ENCODE assay signal across 8 cellular contexts in genomic region chr10:95561200-95562177, GRCh38. TPM values are rescaled to one million over a fixed set of nuclear protein-coding genes. Genes with fewer than 3 reads are reported as not detected.
DNase-seq lines count a peak whose midpoint lies in the region; ATAC-seq and TF ChIP-seq lines count a peak whose summit lies in the region.

TSS of gene SORBS1 (minus strand) at chr10:95561371. CDS start at chr10:95441135, 120,236 bp downstream.

- H3K4me3 Mint-ChIP-seq in activated T-helper 2 cell treated with anti-CD3 and anti-CD28 coated beads, Interferon-gamma antibody, Interleukin-2, Interleukin-4, amounts not matched to agents 10 μg/mL and 5 μg/mL and 100 μg/mL, durations not matched to agents 14 hours and 24 hours and 36 hours (ENCODE audit: low read depth) = peak within 1 kb of the TSS; percentile 97
- H3K4me3 Mint-ChIP-seq in naive thymus-derived CD8-positive, alpha-beta T cell = peak within 1 kb of the TSS; percentile 98 to 100 (median 99)
- peak within 1 kb of the TSS; percentile 89 for H3K4me3 Mint-ChIP-seq in stimulated activated memory B cell treated with anti-CD40 and anti-IgM and Interleukin-4, amounts not matched to agents 10 μg/mL and 1 μg/mL and 100 μg/mL, for 72 hours

- intact Hi-C loops in activated T-helper 2 cell treated with anti-CD3 and anti-CD28 coated beads, Interferon-gamma antibody, Interleukin-2, Interleukin-4, amounts not matched to agents 10 μg/mL and 5 μg/mL and 100 μg/mL, durations not matched to agents 14 hours and 24 hours and 36 hours (cut with micrococcal nuclease) = loop anchor here (1.0 kb wide), 1 partner anchor 133 kb away; no protein-coding TSS in a partner anchor

- TF ChIP-seq CTCF in DOHH2 (IDR thresholded peaks at IDR 0.05; ENCODE audit: low read depth, low read length, poor library complexity, severe bottlenecking) (no peak), LNCaP clone FGC (IDR thresholded peaks at IDR 0.05; ENCODE audit: control insufficient read depth, extremely low read depth, insufficient read depth) (no peak), fibroblast of mammary gland (conservative IDR thresholded peaks at IDR 0.05; ENCODE audit: control insufficient read depth, insufficient read depth, low read depth, low read length) (no peak)

- peak; percentile 95 for DNase-seq in H4 (ENCODE audit: low spot score)
- DNase-seq in LNCaP clone FGC (ENCODE audit: low read depth) = peak; percentile 88
- DNase-seq in RPMI7951 (ENCODE audit: low read depth) = peak; percentile 95
- peak; percentile 88 for DNase-seq in activated T-helper 2 cell treated with anti-CD3 and anti-CD28 coated beads, Interferon-gamma antibody, Interleukin-2, Interleukin-4, amounts not matched to agents 10 μg/mL and 5 μg/mL and 100 μg/mL, durations not matched to agents 14 hours and 24 hours and 36 hours (ENCODE audit: low spot score)
- DNase-seq in fibroblast of mammary gland (ENCODE audit: low read depth) = peak; percentile 88
- peak; percentile 78 to 93 (median 83) for DNase-seq in naive thymus-derived CD8-positive, alpha-beta T cell

- H3K9me2 ChIP-seq in DOHH2 (replicated peaks; ENCODE audit: control insufficient read depth, low read length) = no peaks in the 10 kb centered on the region

- H3K9me3 ChIP-seq in DOHH2 (ENCODE audit: control insufficient read depth, insufficient read depth, low read length) = no peaks in the 10 kb centered on the region

- H3K4me2 ChIP-seq in DOHH2 (ENCODE audit: low read length) = peak within 1 kb of the TSS; percentile 89

- ATAC-seq in naive thymus-derived CD8-positive, alpha-beta T cell = peak; percentile 97 to 98
- peak; percentile 99 for ATAC-seq in stimulated activated memory B cell treated with anti-CD40 and anti-IgM and Interleukin-4, amounts not matched to agents 10 μg/mL and 1 μg/mL and 100 μg/mL, for 72 hours

- POLR2A ChIA-PET in naive thymus-derived CD8-positive, alpha-beta T cell (lab: Charles Lee) = interaction anchor here (0.5 kb wide), 1 partner anchor 291 kb away, joined by 4 read pairs; no protein-coding TSS in a partner anchor

- no peaks in the 10 kb centered on the region for H3K36me3 ChIP-seq in DOHH2 (ENCODE audit: control insufficient read depth, low read length)

- H3K27ac ChIP-seq in DOHH2 (ENCODE audit: low read depth, low read length) = no peak within 1 kb of the TSS

- H3K36me3 Mint-ChIP-seq in activated T-helper 2 cell treated with anti-CD3 and anti-CD28 coated beads, Interferon-gamma antibody, Interleukin-2, Interleukin-4, amounts not matched to agents 10 μg/mL and 5 μg/mL and 100 μg/mL, durations not matched to agents 14 hours and 24 hours and 36 hours (ENCODE audit: low read depth) = no peaks in the 10 kb centered on the region
- H3K36me3 Mint-ChIP-seq in naive thymus-derived CD8-positive, alpha-beta T cell = no peaks in the 10 kb centered on the region
- no peaks in the 10 kb centered on the region for H3K36me3 Mint-ChIP-seq in stimulated activated memory B cell treated with anti-CD40 and anti-IgM and Interleukin-4, amounts not matched to agents 10 μg/mL and 1 μg/mL and 100 μg/mL, for 72 hours

- H3K27me3 ChIP-seq in DOHH2 (ENCODE audit: control insufficient read depth, low read length) = peaks cover 55% of the 10 kb centered on the region

- H3K27ac Mint-ChIP-seq in activated T-helper 2 cell treated with anti-CD3 and anti-CD28 coated beads, Interferon-gamma antibody, Interleukin-2, Interleukin-4, amounts not matched to agents 10 μg/mL and 5 μg/mL and 100 μg/mL, durations not matched to agents 14 hours and 24 hours and 36 hours = peak within 1 kb of the TSS; percentile 78
- H3K27ac Mint-ChIP-seq in naive thymus-derived CD8-positive, alpha-beta T cell = peak within 1 kb of the TSS; percentile 83 to 97 (median 94)
- peak within 1 kb of the TSS; percentile 14 for H3K27ac Mint-ChIP-seq in stimulated activated memory B cell treated with anti-CD40 and anti-IgM and Interleukin-4, amounts not matched to agents 10 μg/mL and 1 μg/mL and 100 μg/mL, for 72 hours

- H3K27me3 Mint-ChIP-seq in activated T-helper 2 cell treated with anti-CD3 and anti-CD28 coated beads, Interferon-gamma antibody, Interleukin-2, Interleukin-4, amounts not matched to agents 10 μg/mL and 5 μg/mL and 100 μg/mL, durations not matched to agents 14 hours and 24 hours and 36 hours (ENCODE audit: low read depth) = peaks cover 59% of the 10 kb centered on the region
- peaks cover 0 to 12% (median 4%) of the 10 kb centered on the region in 5 donors for H3K27me3 Mint-ChIP-seq in naive thymus-derived CD8-positive, alpha-beta T cell
- peaks cover 7% of the 10 kb centered on the region for H3K27me3 Mint-ChIP-seq in stimulated activated memory B cell treated with anti-CD40 and anti-IgM and Interleukin-4, amounts not matched to agents 10 μg/mL and 1 μg/mL and 100 μg/mL, for 72 hours

- peaks cover 14% of the 10 kb centered on the region for H3K4me1 Mint-ChIP-seq in activated T-helper 2 cell treated with anti-CD3 and anti-CD28 coated beads, Interferon-gamma antibody, Interleukin-2, Interleukin-4, amounts not matched to agents 10 μg/mL and 5 μg/mL and 100 μg/mL, durations not matched to agents 14 hours and 24 hours and 36 hours (ENCODE audit: low read depth)
- H3K4me1 Mint-ChIP-seq in naive thymus-derived CD8-positive, alpha-beta T cell = peaks cover 11 to 18% (median 13%) of the 10 kb centered on the region in 4 donors
- no peaks in the 10 kb centered on the region for H3K4me1 Mint-ChIP-seq in stimulated activated memory B cell treated with anti-CD40 and anti-IgM and Interleukin-4, amounts not matched to agents 10 μg/mL and 1 μg/mL and 100 μg/mL, for 72 hours

- H3F3A ChIP-seq in DOHH2 (ENCODE audit: control insufficient read depth, insufficient read depth) = no peaks in the 10 kb centered on the region

- H3K4me3 ChIP-seq in DOHH2 (ENCODE audit: low read length) = peak within 1 kb of the TSS; percentile 75
- peak within 1 kb of the TSS; percentile 87 for H3K4me3 ChIP-seq in LNCaP clone FGC (ENCODE audit: low read depth, low read length)
- H3K4me3 ChIP-seq in fibroblast of mammary gland (ENCODE audit: control insufficient read depth, low read depth, low read length) = peak within 1 kb of the TSS; percentile 70

- H3K79me2 ChIP-seq in DOHH2 (ENCODE audit: control insufficient read depth, low read length) = no peaks in the 10 kb centered on the region

- H4K20me1 ChIP-seq in DOHH2 (ENCODE audit: control insufficient read depth, insufficient read depth, low read depth, low read length) = no peaks in the 10 kb centered on the region

- H3K9me3 Mint-ChIP-seq in activated T-helper 2 cell treated with anti-CD3 and anti-CD28 coated beads, Interferon-gamma antibody, Interleukin-2, Interleukin-4, amounts not matched to agents 10 μg/mL and 5 μg/mL and 100 μg/mL, durations not matched to agents 14 hours and 24 hours and 36 hours = no peaks in the 10 kb centered on the region
- H3K9me3 Mint-ChIP-seq in naive thymus-derived CD8-positive, alpha-beta T cell = no peaks in the 10 kb centered on the region
- no peaks in the 10 kb centered on the region for H3K9me3 Mint-ChIP-seq in stimulated activated memory B cell treated with anti-CD40 and anti-IgM and Interleukin-4, amounts not matched to agents 10 μg/mL and 1 μg/mL and 100 μg/mL, for 72 hours

- peaks cover 14% of the 10 kb centered on the region for H3K4me1 ChIP-seq in DOHH2 (ENCODE audit: control insufficient read depth, low read length)

RNA-seq across cellular contexts. Expression of gene SORBS1, which starts in this region (rescaled TPM):
- 1.4 and 4.0 TPM in 2 replicates for total RNA-seq in H4 (2014; rRNA removed; shearing (Covaris generic))
- total RNA-seq in RPMI7951 (2014; rRNA removed; shearing (Covaris generic)) = 1.4 and 2.1 TPM in 2 replicates
- total RNA-seq in activated T-helper 2 cell treated with anti-CD3 and anti-CD28 coated beads, Interferon-gamma antibody, Interleukin-2, Interleukin-4, amounts not matched to agents 10 μg/mL and 5 μg/mL and 100 μg/mL, durations not matched to agents 14 hours and 24 hours and 36 hours = 0.43 and 1.3 TPM in 2 replicates
- 1 to 10 TPM in 1 of 2 experiments, under 1 TPM in 1; 0.94 to 1.7 TPM for total RNA-seq in naive thymus-derived CD8-positive, alpha-beta T cell
- polyA plus RNA-seq in naive thymus-derived CD8-positive, alpha-beta T cell = under 1 TPM; 0.25 to 0.49 (median 0.29) TPM

Comparison
In these comparisons a context has a peak if more than half of its experiments do, and no peak if none do; other contexts are left out.
1. H3K27ac Mint-ChIP-seq: peak in every context shown above with its lines; median percentile 94 in naive thymus-derived CD8-positive, alpha-beta T cell; 78 in activated T-helper 2 cell treated with anti-CD3 and anti-CD28 coated beads, Interferon-gamma antibody, Interleukin-2, Interleukin-4, amounts not matched to agents 10 μg/mL and 5 μg/mL and 100 μg/mL, durations not matched to agents 14 hours and 24 hours and 36 hours; 14 in stimulated activated memory B cell treated with anti-CD40 and anti-IgM and Interleukin-4, amounts not matched to agents 10 μg/mL and 1 μg/mL and 100 μg/mL, for 72 hours.